ENCODE assay signal across 14 cellular contexts in the genomic region with DNA sequence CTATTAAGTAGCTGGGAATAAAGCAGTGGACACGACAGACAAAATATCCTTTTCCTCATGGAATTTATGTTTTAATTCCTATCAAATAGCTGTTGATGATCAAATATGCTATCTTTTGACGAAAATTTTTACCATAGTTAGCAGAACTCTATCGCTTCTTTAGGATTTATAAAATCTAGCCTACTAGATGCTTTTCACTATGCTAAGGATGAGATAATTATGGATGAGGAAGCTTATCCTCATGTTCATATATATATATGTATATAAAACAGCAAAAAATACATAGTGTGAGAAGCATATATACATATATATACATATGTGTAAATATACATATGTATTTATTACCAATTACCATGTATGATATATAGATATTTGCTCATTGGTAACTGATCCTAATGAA. TPM values are rescaled to one million over a fixed set of nuclear protein-coding genes. Genes with fewer than 3 reads are reported as not detected.
A peak's percentile ranks its signal among the peaks of the same experiment; 100 is the strongest.
DNase-seq lines count a peak whose midpoint lies in the region; FAIRE-seq and TF ChIP-seq lines count a peak whose summit lies in the region.
"Had no signal": no experiment of that assay in that cellular context is flagged by ENCODE, and none has a peak within 500 bp of the region (broad histone marks: within the 10 kb centered on the region; RNA-seq: fewer than 3 reads in every experiment).

No MANE protein-coding gene starts in this region.

- no peak overlapping the region for H3K27ac Mint-ChIP-seq in activated naive CD8-positive, alpha-beta T cell

- H3K27me3 Mint-ChIP-seq in activated naive CD8-positive, alpha-beta T cell: peaks cover 58% of the 10 kb centered on the region

- DNase-seq in BE2C: no peak
- no peak for DNase-seq in testis
- DNase-seq in ureter (ENCODE audit: low spot score): no peak
- DNase-seq in islet precursor cell: no peak
- no peak for DNase-seq in GM19239 (ENCODE audit: insufficient read length, low spot score)
- DNase-seq: body of pancreas, DND-41, NCI-H1930 had no signal

- H3K27ac ChIP-seq in HUES48 (ENCODE audit: low read depth, low read length) (no peak overlapping the region), iPS-18a (ENCODE audit: low read length) (no peak overlapping the region), testis (no peak overlapping the region)
- H3K27ac ChIP-seq: body of pancreas, tibial nerve had no signal

- H3K36me3 Mint-ChIP-seq in activated naive CD8-positive, alpha-beta T cell: peaks cover 6% of the 10 kb centered on the region

- WGBS in testis, 2 donors: 54 to 57% methylated on average over 3 of the region's 3 CpGs

- peaks cover 23% of the 10 kb centered on the region for H3K4me1 Mint-ChIP-seq in activated naive CD8-positive, alpha-beta T cell (ENCODE audit: low read depth)

- intact Hi-C loops in testis (cut with DNase I; ENCODE audit: low total_unique reads): no loop called here

- no peak for TF ChIP-seq POLR2A in testis (IDR thresholded peaks at IDR 0.05)

- H3K4me3 ChIP-seq in BE2C (ENCODE audit: low read depth, low read length): peak overlapping the region; percentile 79
- H3K4me3 ChIP-seq in HUES48 (ENCODE audit: low read depth, low read length): peak overlapping the region; percentile 75
- peak overlapping the region; percentile 80 for H3K4me3 ChIP-seq in iPS-18a (ENCODE audit: low read length)
- H3K4me3 ChIP-seq in testis: no peak overlapping the region
- H3K4me3 ChIP-seq: body of pancreas, tibial nerve had no signal

- H3K4me1 ChIP-seq in BE2C: no peaks in the 10 kb centered on the region
- H3K4me1 ChIP-seq in HUES48 (ENCODE audit: control insufficient read depth, insufficient read depth, low read length): peaks cover 7% of the 10 kb centered on the region; the same call in 1 of the 2 replicates
- peaks cover 3% of the 10 kb centered on the region for H3K4me1 ChIP-seq in iPS-18a (ENCODE audit: control insufficient read depth, low read depth, low read length)
- H3K4me1 ChIP-seq in testis: no peaks in the 10 kb centered on the region
- H3K4me1 ChIP-seq: body of pancreas, tibial nerve had no signal

- H3K27me3 ChIP-seq in BE2C (no peaks in the 10 kb centered on the region), HUES48 (ENCODE audit: control insufficient read depth, insufficient read depth, low read length) (peaks cover 15% of the 10 kb centered on the region), iPS-18a (ENCODE audit: control insufficient read depth, insufficient read depth, low read length) (peaks cover 18% of the 10 kb centered on the region), testis (no peaks in the 10 kb centered on the region)

- H3K9ac ChIP-seq in HUES48 (ENCODE audit: low read depth, low read length) (no peak overlapping the region), iPS-18a (ENCODE audit: low read length) (peak overlapping the region; percentile 70)

- H3K9me3 Mint-ChIP-seq in activated naive CD8-positive, alpha-beta T cell (ENCODE audit: low read depth): peaks cover 9% of the 10 kb centered on the region

- H3K36me3 ChIP-seq in BE2C (no peaks in the 10 kb centered on the region), HUES48 (ENCODE audit: control insufficient read depth, insufficient read depth, low read length) (no peaks in the 10 kb centered on the region), iPS-18a (ENCODE audit: control insufficient read depth, low read depth, low read length) (no peaks in the 10 kb centered on the region), testis (ENCODE audit: low read depth, missing control alignments) (no peaks in the 10 kb centered on the region)
- H3K36me3 ChIP-seq: tibial nerve had no signal

- TF ChIP-seq CTCF in BE2C (IDR thresholded peaks at IDR 0.05; ENCODE audit: low read depth, low read length): no peak
- TF ChIP-seq CTCF in testis (IDR thresholded peaks at IDR 0.05): no peak

- FAIRE-seq in GM19239 (lab: Jason Lieb, UNC): no peak

- no peaks in the 10 kb centered on the region for H3K9me3 ChIP-seq in BE2C
- H3K9me3 ChIP-seq in HUES48 (ENCODE audit: control insufficient read depth, insufficient read depth, low read length): no peaks in the 10 kb centered on the region
- H3K9me3 ChIP-seq in iPS-18a (ENCODE audit: control insufficient read depth, low read depth, low read length): no peaks in the 10 kb centered on the region
- no peaks in the 10 kb centered on the region for H3K9me3 ChIP-seq in testis
- H3K9me3 ChIP-seq: body of pancreas, tibial nerve had no signal

- H3K4me3 Mint-ChIP-seq in activated naive CD8-positive, alpha-beta T cell: peak overlapping the region; percentile 71

RNA-seq across cellular contexts. Expression of a gene that starts 12.9 kb away (rescaled TPM):
- polyA plus RNA-seq in BE2C (2012; ENCODE audit: insufficient read depth, insufficient read length, low read depth): not detected
- total RNA-seq in testis (1 to 10 TPM; 7.9 to 8.6 TPM), ureter (13.0 TPM)
- polyA plus RNA-seq in testis (ENCODE audit: insufficient read depth, low read depth, low replicate concordance): 4.5 TPM
- total RNA-seq: activated CD4-positive, alpha-beta T cell treated with anti-CD3 and anti-CD28 coated beads, Interleukin-2, amount 10 ng/mL, durations not matched to agents 24 days and 14 days; LHCN-M2; tibial nerve had no signal

Comparison
In these comparisons a context has a peak if more than half of its experiments do, and no peak if none do; other contexts are left out.
1. H3K4me3 ChIP-seq: peak in BE2C (single experiment), HUES48 (single experiment) and iPS-18a (single experiment); none in testis (0 of 2).